In the genomic region with DNA sequence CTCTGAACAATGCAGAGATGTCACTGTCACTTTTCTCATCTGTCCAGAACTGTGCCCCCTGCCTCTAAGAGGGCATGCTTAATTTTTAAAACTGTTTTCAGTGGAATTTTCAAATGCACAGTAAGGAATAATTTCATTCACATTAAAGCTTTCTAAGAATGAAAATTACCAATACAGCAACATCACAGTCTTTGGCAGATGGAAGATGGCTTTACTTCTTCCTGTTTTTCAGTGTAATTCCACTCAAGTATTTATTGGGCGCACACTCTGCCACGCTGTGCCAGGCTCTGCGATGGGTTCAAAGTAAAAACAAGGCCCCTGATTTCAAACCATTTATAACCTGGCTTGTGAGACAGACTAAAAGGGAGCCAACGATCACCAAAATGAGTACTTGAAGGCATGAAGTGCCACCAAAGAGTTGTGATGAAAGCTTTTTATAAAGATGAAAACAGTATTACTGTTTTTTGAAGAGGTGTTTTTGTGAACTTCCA, we compare ENCODE assay signal across 7 cellular contexts.
DNase-seq lines count a peak whose midpoint lies in the region; ATAC-seq, FAIRE-seq and TF ChIP-seq lines count a peak whose summit lies in the region.

No MANE protein-coding gene starts in this region.

- H3K4me3 Mint-ChIP-seq in T-helper 2 cell treated with Interferon-gamma antibody and Interleukin-4, amounts not matched to agents 5 μg/mL and 100 μg/mL, for 36 hours = peak overlapping the region; percentile 96
- H3K4me3 Mint-ChIP-seq in stimulated activated memory B cell treated with anti-CD40 and anti-IgM and Interleukin-4, amounts not matched to agents 10 μg/mL and 1 μg/mL and 100 μg/mL, for 72 hours = peak overlapping the region; percentile 91

- H3K27ac Mint-ChIP-seq in T-helper 2 cell treated with Interferon-gamma antibody and Interleukin-4, amounts not matched to agents 5 μg/mL and 100 μg/mL, for 36 hours = peak overlapping the region; percentile 99
- peak overlapping the region; percentile 97 for H3K27ac Mint-ChIP-seq in stimulated activated memory B cell treated with anti-CD40 and anti-IgM and Interleukin-4, amounts not matched to agents 10 μg/mL and 1 μg/mL and 100 μg/mL, for 72 hours

- FAIRE-seq in HTR-8/SVneo (lab: Jason Lieb, UNC) = no peak

- peaks cover 31% of the 10 kb centered on the region for H3K4me1 Mint-ChIP-seq in T-helper 2 cell treated with Interferon-gamma antibody and Interleukin-4, amounts not matched to agents 5 μg/mL and 100 μg/mL, for 36 hours (ENCODE audit: low read depth)
- H3K4me1 Mint-ChIP-seq in stimulated activated memory B cell treated with anti-CD40 and anti-IgM and Interleukin-4, amounts not matched to agents 10 μg/mL and 1 μg/mL and 100 μg/mL, for 72 hours = peaks cover 39% of the 10 kb centered on the region

- H3K27me3 ChIP-seq in HL-60 (ENCODE audit: insufficient read depth, poor library complexity, severe bottlenecking) = no peaks in the 10 kb centered on the region

- DNase-seq in HL-60 (ENCODE audit: low read depth in 1 of 2, low spot score in 1 of 2) (peak in 1 of 2 experiments; percentile 31), globus pallidus (ENCODE audit: low spot score) (peak; percentile 71), HTR-8/SVneo (ENCODE audit: insufficient read length, low spot score) (no peak), NCI-H146 treated with DMSO at 0.1 percent for 48 hours (lab: John Stamatoyannopoulos, UW; ENCODE audit: unreplicated experiment) (no peak)
- DNase-seq in T-helper 2 cell treated with Interferon-gamma antibody and Interleukin-4, amounts not matched to agents 5 μg/mL and 100 μg/mL, for 36 hours (ENCODE audit: low spot score) = no peak

- peak overlapping the region; percentile 95 for H3K27ac ChIP-seq in HL-60 (replicated peaks)

- no peaks in the 10 kb centered on the region for H3K9me3 Mint-ChIP-seq in T-helper 2 cell treated with Interferon-gamma antibody and Interleukin-4, amounts not matched to agents 5 μg/mL and 100 μg/mL, for 36 hours
- no peaks in the 10 kb centered on the region for H3K9me3 Mint-ChIP-seq in stimulated activated memory B cell treated with anti-CD40 and anti-IgM and Interleukin-4, amounts not matched to agents 10 μg/mL and 1 μg/mL and 100 μg/mL, for 72 hours

- ATAC-seq in stimulated activated memory B cell treated with anti-CD40 and anti-IgM and Interleukin-4, amounts not matched to agents 10 μg/mL and 1 μg/mL and 100 μg/mL, for 72 hours = no peak
- ATAC-seq in HG03432 (IDR thresholded peaks at IDR 0.05; ENCODE audit: unreplicated experiment) = no peak

- H3K36me3 Mint-ChIP-seq in T-helper 2 cell treated with Interferon-gamma antibody and Interleukin-4, amounts not matched to agents 5 μg/mL and 100 μg/mL, for 36 hours (ENCODE audit: low read depth) = peaks cover 18% of the 10 kb centered on the region
- no peaks in the 10 kb centered on the region for H3K36me3 Mint-ChIP-seq in stimulated activated memory B cell treated with anti-CD40 and anti-IgM and Interleukin-4, amounts not matched to agents 10 μg/mL and 1 μg/mL and 100 μg/mL, for 72 hours

- peaks cover 4% of the 10 kb centered on the region for H3K27me3 Mint-ChIP-seq in T-helper 2 cell treated with Interferon-gamma antibody and Interleukin-4, amounts not matched to agents 5 μg/mL and 100 μg/mL, for 36 hours (ENCODE audit: low read depth)
- H3K27me3 Mint-ChIP-seq in stimulated activated memory B cell treated with anti-CD40 and anti-IgM and Interleukin-4, amounts not matched to agents 10 μg/mL and 1 μg/mL and 100 μg/mL, for 72 hours = no peaks in the 10 kb centered on the region

- TF ChIP-seq CTCF in HL-60 (IDR thresholded peaks at IDR 0.05; ENCODE audit: insufficient read depth, low read length) = no peak

- peak overlapping the region; percentile 74; the same call in 1 of the 2 replicates for H3K4me3 ChIP-seq in HL-60 (replicated peaks; ENCODE audit: insufficient read depth, low read length)
